Comparison of ENCODE assay signal across 15 cellular contexts in genomic region chr11:10075141-10075540, GRCh38.
DNase-seq lines count a peak whose midpoint lies in the region; ATAC-seq, FAIRE-seq and TF ChIP-seq lines count a peak whose summit lies in the region.
"Had no signal": no experiment of that assay in that cellular context is flagged by ENCODE, and none has a peak within 500 bp of the region (broad histone marks: within the 10 kb centered on the region; RNA-seq: fewer than 3 reads in every experiment).

No MANE protein-coding gene starts in this region.

- H3K79me1 ChIP-seq in IMR-90 (ENCODE audit: low read depth in 1 of 2, low read length in 2 of 2), result peaks cover 20 to 49% of the 10 kb centered on the region in 2 experiments

- no peak overlapping the region for H3K18ac ChIP-seq in IMR-90 (ENCODE audit: low read depth, low read length)

- peak overlapping the region; percentile 22; the same call in 1 of the 2 replicates for H3K4ac ChIP-seq in IMR-90 (ENCODE audit: low read depth, low read length)

- H3K9me1 ChIP-seq in IMR-90 (ENCODE audit: insufficient read depth, low read length), result peaks cover 11% of the 10 kb centered on the region

- H3K9me3 ChIP-seq in IMR-90 (ENCODE audit: control insufficient read depth, insufficient read depth, low read length) (peaks cover 4% of the 10 kb centered on the region), tibial artery (peaks cover 0 to 18% (median 0%) of the 10 kb centered on the region in 3 donors), right lobe of liver (no peaks in the 10 kb centered on the region)

- H3K27ac ChIP-seq in IMR-90 (ENCODE audit: insufficient read depth, low read length) (no peak overlapping the region), tibial artery (peak overlapping the region; percentile 34 to 51), right lobe of liver (no peak overlapping the region)
- H3K27ac ChIP-seq: BLaER1 treated with 17β-estradiol and CSF1 and Interleukin-3, amounts not matched to agents 10 nM and 100 nM had no signal

- H3K36me3 Mint-ChIP-seq in activated CD4-positive, alpha-beta T cell treated with anti-CD3 and anti-CD28 coated beads for 36 hours (ENCODE audit: low read depth), result peaks cover 10% of the 10 kb centered on the region

- no peaks in the 10 kb centered on the region for H3K4me1 Mint-ChIP-seq in activated CD4-positive, alpha-beta T cell treated with anti-CD3 and anti-CD28 coated beads for 36 hours
- H3K4me1 Mint-ChIP-seq: CD4-positive, CD25-positive, alpha-beta regulatory T cell had no signal

- H3K4me1 ChIP-seq in IMR-90 (ENCODE audit: control insufficient read depth, insufficient read depth, low read length) (peaks cover 15% of the 10 kb centered on the region), tibial artery (peaks cover 0 to 15% (median 8%) of the 10 kb centered on the region in 4 donors), right lobe of liver (peaks cover 0 to 5% (median 0%) of the 10 kb centered on the region in 4 donors)
- H3K4me1 ChIP-seq: BLaER1 treated with 17β-estradiol and CSF1 and Interleukin-3, amounts not matched to agents 10 nM and 100 nM had no signal

- no peak overlapping the region for H3K23ac ChIP-seq in IMR-90 (ENCODE audit: low read depth, low read length)

- POLR2A ChIA-PET in activated CD4-positive, alpha-beta T cell treated with anti-CD3 and anti-CD28 coated beads for 36 hours (lab: Charles Lee), result no interaction called here
- POLR2A ChIA-PET in IMR-90 (lab: Charles Lee; ENCODE audit: unreplicated experiment), result no interaction called here

- TF ChIP-seq POLR2A in IMR-90 (IDR thresholded peaks at IDR 0.05; ENCODE audit: low read depth, low read length) (no peak), right lobe of liver (IDR thresholded peaks at IDR 0.05) (no peak)

- no peak overlapping the region for H3K4me3 ChIP-seq in IMR-90 (ENCODE audit: insufficient read depth, low read depth, low read length)
- no peak overlapping the region for H3K4me3 ChIP-seq in tibial artery
- no peak overlapping the region for H3K4me3 ChIP-seq in right lobe of liver
- H3K4me3 ChIP-seq: BLaER1 treated with 17β-estradiol and CSF1 and Interleukin-3, amounts not matched to agents 10 nM and 100 nM had no signal

- dilution Hi-C loops in IMR-90 (cut with HindIII; ENCODE audit: low sequenced_read_pairs, unreplicated experiment), result no loop called here

- no peak overlapping the region for H2BK15ac ChIP-seq in IMR-90 (ENCODE audit: low read depth, low read length)

- CTCF ChIA-PET in activated CD4-positive, alpha-beta T cell treated with anti-CD3 and anti-CD28 coated beads for 36 hours (lab: Charles Lee), result interaction anchor here (0.6 to 2.6 kb wide), 3 partner anchors 12 to 936 kb away, joined by 3 to 6 read pairs (median 3); no protein-coding TSS in a partner anchor
- CTCF ChIA-PET in IMR-90 (lab: Yijun Ruan, JAX), result no interaction called here

- FAIRE-seq in D721Med (lab: Jason Lieb, UNC), result peak; percentile 48

- no peak overlapping the region for H3K9ac ChIP-seq in IMR-90 (ENCODE audit: low read depth, low read length)
- H3K9ac ChIP-seq: BLaER1 treated with 17β-estradiol and CSF1 and Interleukin-3, amounts not matched to agents 10 nM and 100 nM had no signal

- H3K4me3 Mint-ChIP-seq in activated CD4-positive, alpha-beta T cell treated with anti-CD3 and anti-CD28 coated beads for 36 hours, result no peak overlapping the region
- H3K4me3 Mint-ChIP-seq: CD4-positive, CD25-positive, alpha-beta regulatory T cell had no signal

- no peak for DNase-seq in activated CD4-positive, alpha-beta T cell treated with anti-CD3 and anti-CD28 coated beads for 36 hours
- no peak for DNase-seq in activated CD4-positive, alpha-beta T cell treated with anti-CD3 and anti-CD28 coated beads, Interleukin-2, amount 50 U/mL, for 4 hours
- no peak for DNase-seq in D721Med (ENCODE audit: insufficient read length, low spot score)
- no peak for DNase-seq in IMR-90
- DNase-seq in tibial artery, result no peak
- DNase-seq in right lobe of liver, result no peak
- DNase-seq: 8988T; AML-193; CD4-positive, CD25-positive, alpha-beta regulatory T cell; DMS153; DMS79 treated with DMSO at 0.1 percent for 48 hours; EL had no signal

- H4K5ac ChIP-seq in IMR-90 (ENCODE audit: low read depth, low read length), result no peak overlapping the region

- intact Hi-C loops in activated CD4-positive, alpha-beta T cell treated with anti-CD3 and anti-CD28 coated beads for 36 hours (cut with DNase I, micrococcal nuclease), result no loop called here
- intact Hi-C loops in IMR-90 (cut with micrococcal nuclease), result loop anchor here (5.0 to 10.0 kb wide), 2 partner anchors 83 to 220 kb away; no protein-coding TSS in a partner anchor
- intact Hi-C loops in tibial artery (cut with DNase I; ENCODE audit: low total_unique reads), result no loop called here
- intact Hi-C loops in right lobe of liver (cut with DNase I), result no loop called here

- H3K14ac ChIP-seq in IMR-90 (replicated peaks; ENCODE audit: low read depth, low read length), result no peak overlapping the region

- no peak overlapping the region for H2BK120ac ChIP-seq in IMR-90 (ENCODE audit: low read depth, low read length)

- H2AK9ac ChIP-seq in IMR-90 (replicated peaks; ENCODE audit: low read depth, low read length, poor library complexity), result no peak overlapping the region

- H3K9me3 Mint-ChIP-seq in activated CD4-positive, alpha-beta T cell treated with anti-CD3 and anti-CD28 coated beads for 36 hours (ENCODE audit: low read depth), result peaks cover 20% of the 10 kb centered on the region

- H3K36me3 ChIP-seq in IMR-90 (ENCODE audit: control insufficient read depth, insufficient read depth, low read length) (no peaks in the 10 kb centered on the region), tibial artery (no peaks in the 10 kb centered on the region), right lobe of liver (no peaks in the 10 kb centered on the region)

- H2AK5ac ChIP-seq in IMR-90 (ENCODE audit: low read depth, low read length), result peak overlapping the region; percentile 70

- H3K27ac Mint-ChIP-seq in activated CD4-positive, alpha-beta T cell treated with anti-CD3 and anti-CD28 coated beads for 36 hours, result no peak overlapping the region
- H3K27ac Mint-ChIP-seq: CD4-positive, CD25-positive, alpha-beta regulatory T cell had no signal

- no peaks in the 10 kb centered on the region for H3K27me3 Mint-ChIP-seq in activated CD4-positive, alpha-beta T cell treated with anti-CD3 and anti-CD28 coated beads for 36 hours

- H3K4me2 ChIP-seq in IMR-90 (ENCODE audit: low read depth, low read length), result no peak overlapping the region
- H3K4me2 ChIP-seq: BLaER1 treated with 17β-estradiol and CSF1 and Interleukin-3, amounts not matched to agents 10 nM and 100 nM had no signal

- H3K56ac ChIP-seq in IMR-90 (ENCODE audit: extremely low read depth, insufficient read depth, low read length), result no peak overlapping the region

- WGBS in IMR-90 (ENCODE audit: extremely low coverage in 2 of 2, insufficient read length in 1 of 2), 2 experiments, result no CpG with 5 or more reads among the region's 2 CpGs
- WGBS in right lobe of liver (ENCODE audit: insufficient coverage, low coverage, low lambda C conversion rate, missing lambda C conversion rate), result 100% methylated on average over 2 of the region's 2 CpGs

- H3K27me3 ChIP-seq in IMR-90 (ENCODE audit: control insufficient read depth, insufficient read depth, low read length) (no peaks in the 10 kb centered on the region), tibial artery (no peaks in the 10 kb centered on the region), right lobe of liver (no peaks in the 10 kb centered on the region)
- H3K27me3 ChIP-seq: BLaER1 treated with 17β-estradiol and CSF1 and Interleukin-3, amounts not matched to agents 10 nM and 100 nM had no signal

- ATAC-seq in activated CD4-positive, alpha-beta T cell treated with anti-CD3 and anti-CD28 coated beads for 36 hours, result peak; percentile 36
- ATAC-seq in IMR-90 (ENCODE audit: low read depth) (no peak), right lobe of liver (no peak), HG02970 (IDR thresholded peaks at IDR 0.05; ENCODE audit: low FRiP score, unreplicated experiment) (no peak)
- ATAC-seq: HCT116 had no signal

- BruUV-seq in IMR-90 (replicated peaks; lab: Mats Ljungman, UMichigan), result no TSS peak

- TF ChIP-seq CTCF in D721Med (IDR thresholded peaks at IDR 0.05; ENCODE audit: insufficient read depth, missing control alignments) (no peak), IMR-90 (conservative IDR thresholded peaks at IDR 0.05; ENCODE audit: low read depth, low read length) (no peak), tibial artery (IDR thresholded peaks at IDR 0.05) (no peak), right lobe of liver (IDR thresholded peaks at IDR 0.05) (no peak)

- TF ChIP-seq RAD21 in IMR-90 (IDR thresholded peaks at IDR 0.05; ENCODE audit: low read length), result no peak

- H2AFZ ChIP-seq in IMR-90 (replicated peaks; ENCODE audit: low read length, poor library complexity), result no peak overlapping the region

- H2BK5ac ChIP-seq in IMR-90 (ENCODE audit: low read depth, low read length, poor library complexity, severe bottlenecking), result no peak overlapping the region

- H4K20me1 ChIP-seq in IMR-90 (ENCODE audit: insufficient read depth, low read length), result no peaks in the 10 kb centered on the region; the same call in 1 of the 2 replicates

- in situ Hi-C loops in IMR-90 (cut with MboI; ENCODE audit: low sequenced_read_pairs), result no loop called here

- no peak overlapping the region for H4K8ac ChIP-seq in IMR-90 (ENCODE audit: low read depth in 2 of 2, low read length in 2 of 2)

- H2BK20ac ChIP-seq in IMR-90 (ENCODE audit: low read depth, low read length), result no peak overlapping the region

- no peak overlapping the region for H4K91ac ChIP-seq in IMR-90 (ENCODE audit: insufficient read depth, low read depth, low read length)

TF ChIP-seq in IMR-90, 13 proteins besides CTCF, POLR2A, EP300 and RAD21:
- TF ChIP-seq SMC3 (IDR thresholded peaks at IDR 0.05; ENCODE audit: low read depth, low read length) (no peak), RFX5 (IDR thresholded peaks at IDR 0.05; ENCODE audit: low read depth, low read length) (no peak)

Comparison
In these comparisons a context has a peak if more than half of its experiments do, and no peak if none do; other contexts are left out.
1. H3K27ac ChIP-seq: peak in tibial artery (2 of 2); none in IMR-90 (single experiment) and right lobe of liver (0 of 3).